ENCODE assay signal across 1 cellular context in genomic region chr4:99949999-99950912, GRCh38.
TF ChIP-seq lines count a peak whose summit lies in the region.

Gene H2AZ1, minus strand, starts transcription at chr4:99950275. Its CDS starts 105 bp downstream, at chr4:99950170.

TF ChIP-seq in SK-N-SH, 30 proteins besides CTCF, POLR2A, EP300 and RAD21 (continued from another document):
- TF ChIP-seq JUND (IDR thresholded peaks at IDR 0.05) (no peak), EZH2phosphoT487 (IDR thresholded peaks at IDR 0.05; ENCODE audit: borderline replicate concordance, low read depth) (no peak), NRF1 (IDR thresholded peaks at IDR 0.05; ENCODE audit: low read depth, low read length) (peak; percentile 31; the same call in 1 of the 2 replicates), SMC3 (IDR thresholded peaks at IDR 0.05; ENCODE audit: low read depth, low read length) (no peak), POLR2AphosphoS5 (IDR thresholded peaks at IDR 0.05; ENCODE audit: low read depth, low read length) (peak; percentile 99), YY1 (IDR thresholded peaks at IDR 0.05; ENCODE audit: low read depth) (peak; percentile 76), RXRA (IDR thresholded peaks at IDR 0.05; ENCODE audit: borderline replicate concordance, low read depth) (no peak), MAX (IDR thresholded peaks at IDR 0.05; ENCODE audit: low read depth) (peak; percentile 47), FOXM1 (IDR thresholded peaks at IDR 0.05; ENCODE audit: low read depth) (no peak), SIN3A (IDR thresholded peaks at IDR 0.05; ENCODE audit: borderline replicate concordance, low read depth, low read length) (peak; percentile 79; the same call in 1 of the 2 replicates)
- TF ChIP-seq, protein P1, sequence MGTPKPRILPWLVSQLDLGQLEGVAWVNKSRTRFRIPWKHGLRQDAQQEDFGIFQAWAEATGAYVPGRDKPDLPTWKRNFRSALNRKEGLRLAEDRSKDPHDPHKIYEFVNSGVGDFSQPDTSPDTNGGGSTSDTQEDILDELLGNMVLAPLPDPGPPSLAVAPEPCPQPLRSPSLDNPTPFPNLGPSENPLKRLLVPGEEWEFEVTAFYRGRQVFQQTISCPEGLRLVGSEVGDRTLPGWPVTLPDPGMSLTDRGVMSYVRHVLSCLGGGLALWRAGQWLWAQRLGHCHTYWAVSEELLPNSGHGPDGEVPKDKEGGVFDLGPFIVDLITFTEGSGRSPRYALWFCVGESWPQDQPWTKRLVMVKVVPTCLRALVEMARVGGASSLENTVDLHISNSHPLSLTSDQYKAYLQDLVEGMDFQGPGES (IDR thresholded peaks at IDR 0.05; ENCODE audit: low read depth, low read length), result peak; percentile 50; the same call in 1 of the 2 replicates
TF ChIP-seq in SK-N-SH: peak in this region for 16.
